In the genomic region with DNA sequence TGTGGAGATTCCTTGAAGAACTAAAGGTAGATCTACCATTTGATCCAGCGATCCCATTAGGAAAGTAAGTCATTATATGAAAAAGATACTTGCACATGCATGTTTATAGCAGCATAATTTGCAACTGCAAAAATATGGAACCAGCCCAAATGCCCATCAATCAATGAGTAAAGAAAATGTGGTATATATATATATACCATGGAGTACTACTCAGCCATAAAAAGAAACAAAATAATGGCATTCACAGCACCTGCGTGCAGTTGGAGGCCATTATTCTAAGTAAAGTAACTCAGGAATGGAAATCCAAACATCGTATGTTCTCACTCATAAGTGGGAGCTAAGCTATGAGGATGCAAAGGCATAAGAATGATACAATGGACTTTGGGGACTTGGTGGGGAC, we compare ENCODE assay signal across 4 cellular contexts. TPM values are rescaled to one million over a fixed set of nuclear protein-coding genes. Genes with fewer than 3 reads are reported as not detected.
DNase-seq lines count a peak whose midpoint lies in the region; ATAC-seq and TF ChIP-seq lines count a peak whose summit lies in the region.
"Not testable (repeated sequence)": the region's sequence is repeated elsewhere in the genome, so short reads cannot be mapped to it uniquely, and the experiment has no call there.

No MANE protein-coding gene starts in this region.

- not testable (repeated sequence) for H3K4me1 ChIP-seq in HEK293 (ENCODE audit: control insufficient read depth, insufficient read depth, low read length)

- not testable (repeated sequence) for H3K36me3 Mint-ChIP-seq in activated CD4-positive, alpha-beta T cell treated with anti-CD3 and anti-CD28 coated beads, Interleukin-2, amount 10 ng/mL, durations not matched to agents 7 days and 5 days (ENCODE audit: low read depth); activated naive CD4-positive, alpha-beta T cell treated with anti-CD3 and anti-CD28 coated beads, Interleukin-2, amount 10 ng/mL, durations not matched to agents 7 days and 5 days
- H3K36me3 Mint-ChIP-seq in activated CD8-positive, alpha-beta T cell treated with anti-CD3 and anti-CD28 coated beads, Interleukin-2, amount 10 ng/mL, durations not matched to agents 7 days and 5 days (ENCODE audit: low read depth), result peaks cover 12% of the 10 kb centered on the region

- H3K4me3 ChIP-seq in HEK293 (ENCODE audit: low read depth, low read length), result not testable (repeated sequence)

- CTCF ChIA-PET in HEK293 (lab: Yijun Ruan, JAX), result interaction anchor here (0.6 to 1.2 kb wide), 2 partner anchors 8 to 41 kb away, joined by 3 to 6 read pairs; a partner anchor contains a TSS
- CTCF ChIA-PET in activated CD4-positive, alpha-beta T cell treated with anti-CD3 and anti-CD28 coated beads, Interleukin-2, amount 10 ng/mL, durations not matched to agents 7 days and 5 days (lab: Charles Lee), result interaction anchor here (0.6 to 1.4 kb wide), 2 partner anchors 42 to 71 kb away, joined by 4 to 7 read pairs; a partner anchor contains a TSS
- CTCF ChIA-PET in activated CD8-positive, alpha-beta T cell treated with anti-CD3 and anti-CD28 coated beads, Interleukin-2, amount 10 ng/mL, durations not matched to agents 7 days and 5 days (lab: Charles Lee), result not testable (repeated sequence)
- CTCF ChIA-PET in activated naive CD4-positive, alpha-beta T cell treated with anti-CD3 and anti-CD28 coated beads, Interleukin-2, amount 10 ng/mL, durations not matched to agents 7 days and 5 days (lab: Charles Lee), result interaction anchor here (0.6 kb wide), 1 partner anchor 509 kb away, joined by 3 read pairs; no protein-coding TSS in a partner anchor

- H3K9me3 Mint-ChIP-seq in activated CD4-positive, alpha-beta T cell treated with anti-CD3 and anti-CD28 coated beads, Interleukin-2, amount 10 ng/mL, durations not matched to agents 7 days and 5 days; activated CD8-positive, alpha-beta T cell treated with anti-CD3 and anti-CD28 coated beads, Interleukin-2, amount 10 ng/mL, durations not matched to agents 7 days and 5 days (ENCODE audit: insufficient read depth); activated naive CD4-positive, alpha-beta T cell treated with anti-CD3 and anti-CD28 coated beads, Interleukin-2, amount 10 ng/mL, durations not matched to agents 7 days and 5 days: not testable (repeated sequence)

- not testable (repeated sequence) for H3K27ac ChIP-seq in HEK293 (ENCODE audit: extremely low read depth, low read depth, low read length)

- ATAC-seq in activated CD8-positive, alpha-beta T cell treated with anti-CD3 and anti-CD28 coated beads, Interleukin-2, amount 10 ng/mL, durations not matched to agents 7 days and 5 days, result not testable (repeated sequence)

- TF ChIP-seq CTCF in HEK293 (tag by site-specific recombination; IDR thresholded peaks at IDR 0.05), result not testable (repeated sequence)

- H3K36me3 ChIP-seq in HEK293 (ENCODE audit: control insufficient read depth in 2 of 2, insufficient read depth in 1 of 2, low read length in 2 of 2), result peaks cover 32 to 42% of the 10 kb centered on the region in 2 experiments

- not testable (repeated sequence) for DNase-seq in activated CD4-positive, alpha-beta T cell treated with anti-CD3 and anti-CD28 coated beads, Interleukin-2, amount 10 ng/mL, durations not matched to agents 7 days and 5 days; activated CD8-positive, alpha-beta T cell treated with anti-CD3 and anti-CD28 coated beads, Interleukin-2, amount 10 ng/mL, durations not matched to agents 7 days and 5 days; activated naive CD4-positive, alpha-beta T cell treated with anti-CD3 and anti-CD28 coated beads, Interleukin-2, amount 10 ng/mL, durations not matched to agents 7 days and 5 days

- POLR2A ChIA-PET in HEK293 (lab: Yijun Ruan, JAX), result interaction anchor here (0.6 kb wide), 1 partner anchor 148 kb away, joined by 4 read pairs; no protein-coding TSS in a partner anchor
- POLR2A ChIA-PET in activated CD4-positive, alpha-beta T cell treated with anti-CD3 and anti-CD28 coated beads, Interleukin-2, amount 10 ng/mL, durations not matched to agents 7 days and 5 days (lab: Charles Lee); activated CD8-positive, alpha-beta T cell treated with anti-CD3 and anti-CD28 coated beads, Interleukin-2, amount 10 ng/mL, durations not matched to agents 7 days and 5 days (lab: Charles Lee): not testable (repeated sequence)

- H3K27me3 Mint-ChIP-seq in activated CD4-positive, alpha-beta T cell treated with anti-CD3 and anti-CD28 coated beads, Interleukin-2, amount 10 ng/mL, durations not matched to agents 7 days and 5 days; activated CD8-positive, alpha-beta T cell treated with anti-CD3 and anti-CD28 coated beads, Interleukin-2, amount 10 ng/mL, durations not matched to agents 7 days and 5 days (ENCODE audit: low read depth); activated naive CD4-positive, alpha-beta T cell treated with anti-CD3 and anti-CD28 coated beads, Interleukin-2, amount 10 ng/mL, durations not matched to agents 7 days and 5 days: not testable (repeated sequence)

- not testable (repeated sequence) for H3K4me3 Mint-ChIP-seq in activated CD4-positive, alpha-beta T cell treated with anti-CD3 and anti-CD28 coated beads, Interleukin-2, amount 10 ng/mL, durations not matched to agents 7 days and 5 days; activated CD8-positive, alpha-beta T cell treated with anti-CD3 and anti-CD28 coated beads, Interleukin-2, amount 10 ng/mL, durations not matched to agents 7 days and 5 days; activated naive CD4-positive, alpha-beta T cell treated with anti-CD3 and anti-CD28 coated beads, Interleukin-2, amount 10 ng/mL, durations not matched to agents 7 days and 5 days

- peak overlapping the region; percentile 57 for H3K27ac Mint-ChIP-seq in activated CD4-positive, alpha-beta T cell treated with anti-CD3 and anti-CD28 coated beads, Interleukin-2, amount 10 ng/mL, durations not matched to agents 7 days and 5 days
- peak overlapping the region; percentile 60 for H3K27ac Mint-ChIP-seq in activated CD8-positive, alpha-beta T cell treated with anti-CD3 and anti-CD28 coated beads, Interleukin-2, amount 10 ng/mL, durations not matched to agents 7 days and 5 days
- peak overlapping the region; percentile 33 for H3K27ac Mint-ChIP-seq in activated naive CD4-positive, alpha-beta T cell treated with anti-CD3 and anti-CD28 coated beads, Interleukin-2, amount 10 ng/mL, durations not matched to agents 7 days and 5 days

- H3K4me1 Mint-ChIP-seq in activated CD4-positive, alpha-beta T cell treated with anti-CD3 and anti-CD28 coated beads, Interleukin-2, amount 10 ng/mL, durations not matched to agents 7 days and 5 days, result peaks cover 28% of the 10 kb centered on the region
- H3K4me1 Mint-ChIP-seq in activated CD8-positive, alpha-beta T cell treated with anti-CD3 and anti-CD28 coated beads, Interleukin-2, amount 10 ng/mL, durations not matched to agents 7 days and 5 days (ENCODE audit: low read depth), result peaks cover 28% of the 10 kb centered on the region
- peaks cover 33% of the 10 kb centered on the region for H3K4me1 Mint-ChIP-seq in activated naive CD4-positive, alpha-beta T cell treated with anti-CD3 and anti-CD28 coated beads, Interleukin-2, amount 10 ng/mL, durations not matched to agents 7 days and 5 days

- not testable (repeated sequence) for H3K9me3 ChIP-seq in HEK293 (ENCODE audit: control insufficient read depth, insufficient read depth, low read depth, low read length)

TF ChIP-seq in HEK293, 187 proteins besides CTCF, POLR2A, EP300 and RAD21:
- TF ChIP-seq ZNF146 (tag by site-specific recombination; IDR thresholded peaks at IDR 0.05) (peak; percentile 50; the same call in 1 of the 2 replicates), ZNF211 (tag by site-specific recombination; IDR thresholded peaks at IDR 0.05; ENCODE audit: low read depth) (peak; percentile 93)

RNA-seq across cellular contexts. Expression of a gene that starts 41.4 kb away (rescaled TPM):
- total RNA-seq in activated CD4-positive, alpha-beta T cell treated with anti-CD3 and anti-CD28 coated beads, Interleukin-2, amount 10 ng/mL, durations not matched to agents 7 days and 5 days, result 10 to 100 TPM; 12.2 to 13.2 TPM
- total RNA-seq in activated CD8-positive, alpha-beta T cell treated with anti-CD3 and anti-CD28 coated beads, Interleukin-2, amount 10 ng/mL, durations not matched to agents 7 days and 5 days, result 10 to 100 TPM; 12.9 to 13.0 TPM
